Comparison of ENCODE assay signal across 17 cellular contexts in the genomic region with DNA sequence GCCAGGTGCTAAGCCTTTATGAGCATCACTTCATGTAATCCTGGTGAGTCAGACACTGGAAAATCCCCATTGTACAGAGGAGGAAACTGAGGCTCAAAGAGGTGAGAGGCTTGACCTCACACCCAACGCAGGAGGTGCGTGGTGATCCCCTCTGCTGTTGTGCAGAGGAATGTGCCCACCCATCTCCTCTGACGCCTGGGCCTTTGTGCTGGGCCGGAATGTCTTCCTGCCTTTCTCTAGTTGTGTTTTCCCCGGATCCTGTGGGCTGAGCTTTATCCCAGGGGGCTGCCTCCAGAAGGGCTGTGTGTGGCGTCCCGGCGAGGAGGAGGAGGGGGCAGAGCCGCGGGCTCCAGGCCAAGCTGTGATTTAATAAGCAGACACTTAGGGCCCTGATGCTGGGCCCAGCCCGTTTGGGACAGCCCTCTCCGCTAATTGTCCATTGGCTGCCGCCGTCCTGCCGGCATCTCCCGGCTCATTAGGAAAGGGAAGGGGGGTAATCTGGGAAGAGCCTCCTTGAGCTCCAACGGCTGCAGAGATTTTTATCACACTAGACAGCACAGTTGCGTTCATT.
A peak's percentile ranks its signal among the peaks of the same experiment; 100 is the strongest.
DNase-seq lines count a peak whose midpoint lies in the region; ATAC-seq, FAIRE-seq and TF ChIP-seq lines count a peak whose summit lies in the region.
"Had no signal": no experiment of that assay in that cellular context is flagged by ENCODE, and none has a peak within 500 bp of the region (broad histone marks: within the 10 kb centered on the region; RNA-seq: fewer than 3 reads in every experiment).

No MANE protein-coding gene starts in this region.

- H3K23ac ChIP-seq in mesenchymal stem cell (ENCODE audit: low read length in 2 of 2) = no peak overlapping the region

- H3K14ac ChIP-seq in mesenchymal stem cell (ENCODE audit: low read length in 2 of 2) = no peak overlapping the region

- intact Hi-C loops in HepG2 (cut with micrococcal nuclease; ENCODE audit: unreplicated experiment) = no loop called here
- intact Hi-C loops in right lobe of liver (cut with DNase I) = no loop called here
- intact Hi-C loops in aorta (cut with DNase I) = loop anchor here in 1 of 2 donors (2.0 kb wide), 1 partner anchor 131 kb away; no protein-coding TSS in a partner anchor
- intact Hi-C loops in natural killer cell (cut with micrococcal nuclease) = no loop called here

- H3K27me3 ChIP-seq in HepG2 (ENCODE audit: control insufficient read depth in 1 of 2, insufficient read depth in 2 of 2, low read length in 2 of 2) (no peaks in the 10 kb centered on the region; a peak in 2 of 5 replicates), right lobe of liver (no peaks in the 10 kb centered on the region), mesenchymal stem cell (ENCODE audit: control insufficient read depth in 1 of 2, insufficient read depth in 1 of 2, low read length in 2 of 2) (peaks cover 0 to 3% of the 10 kb centered on the region in 2 experiments), aorta (ENCODE audit: control insufficient read depth in 1 of 2, insufficient read depth in 2 of 2, low read length in 1 of 2) (no peaks in the 10 kb centered on the region)
- H3K27me3 ChIP-seq: BLaER1 treated with 17β-estradiol and CSF1 and Interleukin-3, amounts not matched to agents 10 nM and 100 nM had no signal

- TF ChIP-seq EP300 in HepG2 (IDR thresholded peaks at IDR 0.05; ENCODE audit: low read depth in 2 of 2, low read length in 2 of 2) (no peak), HepG2 (CRISPR knock-in tag; IDR thresholded peaks at IDR 0.05; ENCODE audit: borderline replicate concordance) (no peak)

- TF ChIP-seq POLR2A in HepG2 (IDR thresholded peaks at IDR 0.05; ENCODE audit: insufficient read depth in 1 of 2, low read depth in 2 of 2, low read length in 2 of 2) (no peak), right lobe of liver (IDR thresholded peaks at IDR 0.05) (no peak)

- H3K9ac ChIP-seq in HepG2 (ENCODE audit: insufficient read depth, low read depth, low read length) = no peak overlapping the region
- H3K9ac ChIP-seq in mesenchymal stem cell (ENCODE audit: low read length) = no peak overlapping the region
- H3K9ac ChIP-seq: BLaER1 treated with 17β-estradiol and CSF1 and Interleukin-3, amounts not matched to agents 10 nM and 100 nM had no signal

- no peaks in the 10 kb centered on the region for H3K79me2 ChIP-seq in HepG2 (ENCODE audit: insufficient read depth, low read length)

- no peak overlapping the region for H3K4ac ChIP-seq in mesenchymal stem cell (ENCODE audit: low read depth in 1 of 2, low read length in 2 of 2)

- DNase-seq in HepG2 (ENCODE audit: low spot score) (no peak), right lobe of liver (no peak), glutamatergic neuron (peak; percentile 58), mesenchymal stem cell (peak; percentile 6), aorta (no peak), GM13976 (ENCODE audit: low spot score) (no peak), natural killer cell (no peak), activated T-cell treated with anti-CD3 and anti-CD28 coated beads for 4 hours (no peak)
- DNase-seq: activated CD4-positive, alpha-beta memory T cell treated with anti-CD3 and anti-CD28 coated beads for 36 hours; cerebellar nuclear complex; effector memory CD8-positive, alpha-beta T cell; NCI-H2107; stimulated activated CD4-positive, alpha-beta T cell treated with anti-CD3 and anti-CD28 coated beads, Interleukin-2, amount 100 ng/mL, for 24 hours; T-helper 1 cell had no signal

- H4K91ac ChIP-seq in mesenchymal stem cell (ENCODE audit: low read length) = no peak overlapping the region

- peak overlapping the region; percentile 22 for H4K8ac ChIP-seq in mesenchymal stem cell (ENCODE audit: low read length)

- no peak for TF ChIP-seq RAD21 in HepG2 (CRISPR knock-in tag; IDR thresholded peaks at IDR 0.05)

- H3K4me3 ChIP-seq in HepG2 (replicated peaks in 1 of 3; ENCODE audit: insufficient read depth in 1 of 3, low read depth in 2 of 3, low read length in 3 of 3) (no peak overlapping the region), right lobe of liver (no peak overlapping the region), mesenchymal stem cell (ENCODE audit: insufficient read depth in 1 of 2, low read depth in 1 of 2, low read length in 2 of 2) (no peak overlapping the region), aorta (ENCODE audit: low read length in 2 of 2) (no peak overlapping the region)
- H3K4me3 ChIP-seq: BLaER1 treated with 17β-estradiol and CSF1 and Interleukin-3, amounts not matched to agents 10 nM and 100 nM had no signal

- H4K20me1 ChIP-seq in HepG2 (ENCODE audit: insufficient read depth, low read length) = no peaks in the 10 kb centered on the region
- H4K20me1 ChIP-seq: BLaER1 treated with 17β-estradiol and CSF1 and Interleukin-3, amounts not matched to agents 10 nM and 100 nM had no signal

- H3K4me1 ChIP-seq in HepG2 (ENCODE audit: insufficient read depth, low read length) (peaks cover 7% of the 10 kb centered on the region), right lobe of liver (no peaks in the 10 kb centered on the region), mesenchymal stem cell (ENCODE audit: control insufficient read depth, insufficient read depth, low read depth, low read length) (no peaks in the 10 kb centered on the region), aorta (ENCODE audit: control insufficient read depth in 1 of 2, insufficient read depth in 2 of 2, low read length in 2 of 2) (no peaks in the 10 kb centered on the region)

- H3K27ac Mint-ChIP-seq in glutamatergic neuron (ENCODE audit: unreplicated experiment) (no peak overlapping the region), natural killer cell (no peak overlapping the region)
- H3K27ac Mint-ChIP-seq: activated CD4-positive, alpha-beta memory T cell treated with anti-CD3 and anti-CD28 coated beads for 36 hours; effector memory CD8-positive, alpha-beta T cell had no signal

- no peak for TF ChIP-seq CTCF in HepG2 (CRISPR knock-in tag; IDR thresholded peaks at IDR 0.05)
- TF ChIP-seq CTCF in right lobe of liver (IDR thresholded peaks at IDR 0.05) = no peak
- no peak for TF ChIP-seq CTCF in glutamatergic neuron (IDR thresholded peaks at IDR 0.05; ENCODE audit: partially characterized antibody, unreplicated experiment)
- TF ChIP-seq CTCF in GM13976 (IDR thresholded peaks at IDR 0.05; ENCODE audit: borderline replicate concordance, control extremely low read depth, extremely low read depth, insufficient read depth, missing control alignments) = no peak
- TF ChIP-seq CTCF in natural killer cell (IDR thresholded peaks at IDR 0.05) = no peak

- H3K27ac ChIP-seq in HepG2 (ENCODE audit: extremely low read length, insufficient read depth, low read length) (no peak overlapping the region), right lobe of liver (no peak overlapping the region), mesenchymal stem cell (ENCODE audit: low read length, poor library complexity, severe bottlenecking) (no peak overlapping the region), aorta (ENCODE audit: low read depth in 1 of 2, low read length in 2 of 2) (no peak overlapping the region)
- H3K27ac ChIP-seq: BLaER1 treated with 17β-estradiol and CSF1 and Interleukin-3, amounts not matched to agents 10 nM and 100 nM; HL-60 had no signal

- H3K18ac ChIP-seq in mesenchymal stem cell (ENCODE audit: low read depth in 1 of 2, low read length in 2 of 2) = no peak overlapping the region

- in situ Hi-C loops in HepG2 (cut with HindIII; ENCODE audit: extremely low pct_ligation_motif_present, low pct_unique_long_range_greater_than_20kb) = no loop called here
- in situ Hi-C loops in GM13976 (cut with MboI; ENCODE audit: low sequenced_read_pairs, unreplicated experiment) = no loop called here

- H2BK15ac ChIP-seq in mesenchymal stem cell (ENCODE audit: low read depth, poor library complexity, severe bottlenecking) = no peak overlapping the region

- no peak for ATAC-seq in HepG2
- no peak for ATAC-seq in right lobe of liver
- peak; percentile 39 for ATAC-seq in aorta (ENCODE audit: low FRiP score)
- no peak for ATAC-seq in natural killer cell
- ATAC-seq: effector memory CD8-positive, alpha-beta T cell had no signal

- no peaks in the 10 kb centered on the region for H3K36me3 ChIP-seq in HepG2 (replicated peaks in 1 of 2; ENCODE audit: control insufficient read depth in 1 of 2, insufficient read depth in 2 of 2, low read length in 2 of 2)
- H3K36me3 ChIP-seq in right lobe of liver = no peaks in the 10 kb centered on the region
- no peaks in the 10 kb centered on the region for H3K36me3 ChIP-seq in mesenchymal stem cell (ENCODE audit: control insufficient read depth in 1 of 2, insufficient read depth in 2 of 2, low read depth in 1 of 2, low read length in 2 of 2)
- no peaks in the 10 kb centered on the region for H3K36me3 ChIP-seq in aorta (ENCODE audit: control insufficient read depth in 1 of 2, insufficient read depth in 2 of 2, low read length in 1 of 2)
- H3K36me3 ChIP-seq: BLaER1 treated with 17β-estradiol and CSF1 and Interleukin-3, amounts not matched to agents 10 nM and 100 nM had no signal

- H3K79me1 ChIP-seq in mesenchymal stem cell (replicated peaks; ENCODE audit: low read length, poor library complexity, severe bottlenecking) = no peaks in the 10 kb centered on the region

- H3K9me3 ChIP-seq in HepG2 (ENCODE audit: low read length) = no peaks in the 10 kb centered on the region
- no peaks in the 10 kb centered on the region for H3K9me3 ChIP-seq in right lobe of liver
- peaks cover 5% of the 10 kb centered on the region for H3K9me3 ChIP-seq in mesenchymal stem cell (ENCODE audit: control insufficient read depth, low read length)
- H3K9me3 ChIP-seq in aorta (ENCODE audit: control insufficient read depth, low read length) = peaks cover 2% of the 10 kb centered on the region

- no peak overlapping the region for H2BK120ac ChIP-seq in mesenchymal stem cell (ENCODE audit: low read depth, low read length)

- no peak overlapping the region for H2BK5ac ChIP-seq in mesenchymal stem cell (ENCODE audit: low read depth, low read length, poor library complexity, severe bottlenecking)

- H3K4me3 Mint-ChIP-seq in glutamatergic neuron (ENCODE audit: unreplicated experiment) (no peak overlapping the region), natural killer cell (no peak overlapping the region)
- H3K4me3 Mint-ChIP-seq: activated CD4-positive, alpha-beta memory T cell treated with anti-CD3 and anti-CD28 coated beads for 36 hours; effector memory CD8-positive, alpha-beta T cell had no signal

- H3K4me2 ChIP-seq in HepG2 (ENCODE audit: low read depth, low read length) (0 out of 2 replicates have a peak overlapping the region, but pooled peaks have one; percentile 0), mesenchymal stem cell (ENCODE audit: low read length, poor library complexity, severe bottlenecking) (no peak overlapping the region)
- H3K4me2 ChIP-seq: BLaER1 treated with 17β-estradiol and CSF1 and Interleukin-3, amounts not matched to agents 10 nM and 100 nM had no signal

- H3K27me3 Mint-ChIP-seq in glutamatergic neuron (ENCODE audit: unreplicated experiment) (peaks cover 3% of the 10 kb centered on the region), natural killer cell (ENCODE audit: low read depth in 2 of 2) (peaks cover 8 to 10% of the 10 kb centered on the region in 2 donors)
- H3K27me3 Mint-ChIP-seq: activated CD4-positive, alpha-beta memory T cell treated with anti-CD3 and anti-CD28 coated beads for 36 hours; effector memory CD8-positive, alpha-beta T cell had no signal

- WGBS in HepG2 (ENCODE audit: low lambda C conversion rate) = 31% methylated on average over 17 of the region's 18 CpGs
- 43% methylated on average over 4 of the region's 18 CpGs for WGBS in right lobe of liver (ENCODE audit: insufficient coverage, low coverage, low lambda C conversion rate, missing lambda C conversion rate)
- WGBS in mesenchymal stem cell = 38% methylated on average over 18 of the region's 18 CpGs
- WGBS in aorta, 2 donors = 31 to 37% methylated on average over 18 of the region's 18 CpGs

- CTCF ChIA-PET in HepG2 (lab: Yijun Ruan, JAX; ENCODE audit: low intra/inter-chr PET ratio, low total read pairs) = no interaction called here

- H3K9me3 Mint-ChIP-seq in glutamatergic neuron (ENCODE audit: unreplicated experiment) = peaks cover 5% of the 10 kb centered on the region
- H3K9me3 Mint-ChIP-seq in natural killer cell = peaks cover 0 to 2% of the 10 kb centered on the region in 2 donors

- H2BK12ac ChIP-seq in mesenchymal stem cell (ENCODE audit: low read length in 2 of 2) = no peak overlapping the region

- no TSS peak for BruUV-seq in HepG2 (replicated peaks; lab: Mats Ljungman, UMichigan)

- no peaks in the 10 kb centered on the region for H3K36me3 Mint-ChIP-seq in glutamatergic neuron (ENCODE audit: unreplicated experiment)
- H3K36me3 Mint-ChIP-seq in natural killer cell = no peaks in the 10 kb centered on the region
- H3K36me3 Mint-ChIP-seq: activated CD4-positive, alpha-beta memory T cell treated with anti-CD3 and anti-CD28 coated beads for 36 hours had no signal

- no peak for FAIRE-seq in HepG2 (lab: Jason Lieb, UNC)
- FAIRE-seq: urothelium cell line had no signal

- POLR2A ChIA-PET in HepG2 (lab: Yijun Ruan, JAX) = no interaction called here

- no peak overlapping the region for H2AFZ ChIP-seq in HepG2 (ENCODE audit: low read length)
- no peak overlapping the region for H2AFZ ChIP-seq in mesenchymal stem cell (ENCODE audit: low read depth, low read length)

- H3K4me1 Mint-ChIP-seq in glutamatergic neuron (ENCODE audit: low read depth, unreplicated experiment) = no peaks in the 10 kb centered on the region
- H3K4me1 Mint-ChIP-seq in natural killer cell = no peaks in the 10 kb centered on the region

- H2AK5ac ChIP-seq in mesenchymal stem cell (ENCODE audit: low read length, severe bottlenecking) = no peak overlapping the region

Comparison
In these comparisons a context has a peak if more than half of its experiments do, and no peak if none do; other contexts are left out.
1. DNase-seq: peak in glutamatergic neuron (single experiment) and mesenchymal stem cell (single experiment); none in HepG2 (single experiment), right lobe of liver (0 of 3), aorta (0 of 2), GM13976 (single experiment), natural killer cell (single experiment) and activated T-cell treated with anti-CD3 and anti-CD28 coated beads for 4 hours (single experiment).